In the genomic region with DNA sequence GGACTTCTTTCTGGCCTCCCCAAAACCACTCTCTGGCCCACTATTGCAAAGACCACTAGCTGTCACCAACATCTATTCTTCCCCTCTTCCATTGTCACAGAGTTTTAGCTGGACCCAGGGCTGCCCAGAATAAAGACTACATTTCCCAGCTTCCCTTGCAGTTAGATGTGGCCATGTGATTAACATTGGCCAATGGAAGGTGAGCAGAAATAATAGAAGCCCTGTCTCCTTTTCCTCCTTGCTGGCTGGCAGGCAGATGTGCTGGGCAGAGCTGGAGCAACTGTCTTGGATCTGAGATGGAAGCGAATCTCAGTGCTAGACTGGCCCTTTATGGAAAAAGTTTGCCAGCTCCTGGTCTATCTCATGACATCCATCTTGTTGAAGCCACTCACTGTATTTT, we compare ENCODE assay signal across 8 cellular contexts.
A peak's percentile ranks its signal among the peaks of the same experiment; 100 is the strongest.
DNase-seq lines count a peak whose midpoint lies in the region; ATAC-seq, FAIRE-seq and TF ChIP-seq lines count a peak whose summit lies in the region.

No MANE protein-coding gene starts in this region.

- no peaks in the 10 kb centered on the region for H3K36me3 ChIP-seq in tibial artery

- POLR2A ChIA-PET in activated naive CD8-positive, alpha-beta T cell treated with anti-CD3 and anti-CD28 coated beads, Interleukin-2, amount 10 ng/mL, durations not matched to agents 7 days and 5 days (lab: Charles Lee): no interaction called here

- H3K4me1 ChIP-seq in tibial artery: peaks cover 0 to 46% (median 21%) of the 10 kb centered on the region in 4 donors

- no peak for FAIRE-seq in frontal cortex (lab: Jason Lieb, UNC)

- H3K4me1 Mint-ChIP-seq in activated naive CD8-positive, alpha-beta T cell treated with anti-CD3 and anti-CD28 coated beads, Interleukin-2, amount 10 ng/mL, durations not matched to agents 7 days and 5 days: peaks cover 2% of the 10 kb centered on the region
- H3K4me1 Mint-ChIP-seq in activated naive CD8-positive, alpha-beta T cell treated with anti-CD3 and anti-CD28 coated beads for 36 hours: no peaks in the 10 kb centered on the region

- no peaks in the 10 kb centered on the region for H3K9me3 Mint-ChIP-seq in activated naive CD8-positive, alpha-beta T cell treated with anti-CD3 and anti-CD28 coated beads, Interleukin-2, amount 10 ng/mL, durations not matched to agents 7 days and 5 days
- H3K9me3 Mint-ChIP-seq in activated naive CD8-positive, alpha-beta T cell treated with anti-CD3 and anti-CD28 coated beads for 36 hours: no peaks in the 10 kb centered on the region

- TF ChIP-seq CTCF in tibial artery (IDR thresholded peaks at IDR 0.05): no peak

- DNase-seq in activated naive CD8-positive, alpha-beta T cell treated with anti-CD3 and anti-CD28 coated beads, Interleukin-2, amount 10 ng/mL, durations not matched to agents 7 days and 5 days: no peak
- DNase-seq in activated naive CD8-positive, alpha-beta T cell treated with anti-CD3 and anti-CD28 coated beads for 36 hours: no peak
- DNase-seq in NCI-H460 (ENCODE audit: extremely low read depth, low read depth) (peak; percentile 17), dermis blood vessel endothelial cell (peak; percentile 49), retina (peak; percentile 50), tibial artery (no peak), frontal cortex (ENCODE audit: low spot score in 2 of 2) (no peak)

- H3K4me3 Mint-ChIP-seq in activated naive CD8-positive, alpha-beta T cell treated with anti-CD3 and anti-CD28 coated beads, Interleukin-2, amount 10 ng/mL, durations not matched to agents 7 days and 5 days: no peak overlapping the region
- no peak overlapping the region for H3K4me3 Mint-ChIP-seq in activated naive CD8-positive, alpha-beta T cell treated with anti-CD3 and anti-CD28 coated beads for 36 hours

- peak; percentile 60 for ATAC-seq in activated naive CD8-positive, alpha-beta T cell treated with anti-CD3 and anti-CD28 coated beads, Interleukin-2, amount 10 ng/mL, durations not matched to agents 7 days and 5 days (ENCODE audit: low read depth)
- ATAC-seq in GM21528 (IDR thresholded peaks at IDR 0.05; ENCODE audit: low FRiP score, unreplicated experiment): no peak

- H3K27me3 ChIP-seq in tibial artery: no peaks in the 10 kb centered on the region

- H3K4me3 ChIP-seq in tibial artery: no peak overlapping the region

- no peak overlapping the region for H3K27ac Mint-ChIP-seq in activated naive CD8-positive, alpha-beta T cell treated with anti-CD3 and anti-CD28 coated beads, Interleukin-2, amount 10 ng/mL, durations not matched to agents 7 days and 5 days
- H3K27ac Mint-ChIP-seq in activated naive CD8-positive, alpha-beta T cell treated with anti-CD3 and anti-CD28 coated beads for 36 hours: no peak overlapping the region

- H3K27ac ChIP-seq in tibial artery: no peak overlapping the region

- intact Hi-C loops in tibial artery (cut with DNase I; ENCODE audit: low total_unique reads): no loop called here

- H3K27me3 Mint-ChIP-seq in activated naive CD8-positive, alpha-beta T cell treated with anti-CD3 and anti-CD28 coated beads, Interleukin-2, amount 10 ng/mL, durations not matched to agents 7 days and 5 days: peaks cover 15% of the 10 kb centered on the region
- H3K27me3 Mint-ChIP-seq in activated naive CD8-positive, alpha-beta T cell treated with anti-CD3 and anti-CD28 coated beads for 36 hours: peaks cover 37% of the 10 kb centered on the region

- no peaks in the 10 kb centered on the region for H3K36me3 Mint-ChIP-seq in activated naive CD8-positive, alpha-beta T cell treated with anti-CD3 and anti-CD28 coated beads, Interleukin-2, amount 10 ng/mL, durations not matched to agents 7 days and 5 days
- no peaks in the 10 kb centered on the region for H3K36me3 Mint-ChIP-seq in activated naive CD8-positive, alpha-beta T cell treated with anti-CD3 and anti-CD28 coated beads for 36 hours

- no peaks in the 10 kb centered on the region for H3K9me3 ChIP-seq in tibial artery

Comparison
In these comparisons a context has a peak if more than half of its experiments do, and no peak if none do; other contexts are left out.
1. DNase-seq: peak in NCI-H460 (single experiment), dermis blood vessel endothelial cell (single experiment) and retina (single experiment); none in activated naive CD8-positive, alpha-beta T cell treated with anti-CD3 and anti-CD28 coated beads, Interleukin-2, amount 10 ng/mL, durations not matched to agents 7 days and 5 days (single experiment), activated naive CD8-positive, alpha-beta T cell treated with anti-CD3 and anti-CD28 coated beads for 36 hours (single experiment), tibial artery (0 of 2) and frontal cortex (0 of 2).